ENCODE assay signal across 24 cellular contexts in genomic region chr16:1642148-1642547, GRCh38. TPM values are rescaled to one million over a fixed set of nuclear protein-coding genes. Genes with fewer than 3 reads are reported as not detected.
DNase-seq lines count a peak whose midpoint lies in the region; ATAC-seq, FAIRE-seq and TF ChIP-seq lines count a peak whose summit lies in the region.
"Had no signal": no experiment of that assay in that cellular context is flagged by ENCODE, and none has a peak within 500 bp of the region (broad histone marks: within the 10 kb centered on the region; RNA-seq: fewer than 3 reads in every experiment).

No MANE protein-coding gene starts in this region.

- TF ChIP-seq POLR2A in GM12891 (IDR thresholded peaks at IDR 0.05; ENCODE audit: low read depth, low read length), result no peak

- H3K4me1 Mint-ChIP-seq in activated naive CD4-positive, alpha-beta T cell treated with anti-CD3 and anti-CD28 coated beads, Interleukin-2, amount 10 ng/mL, durations not matched to agents 7 days and 5 days, result peaks cover 40% of the 10 kb centered on the region

- FAIRE-seq in frontal cortex (lab: Jason Lieb, UNC) (no peak), GM12891 (lab: Jason Lieb, UNC) (no peak)
- FAIRE-seq: D721Med, G401.6 had no signal

- H3K36me3 Mint-ChIP-seq in activated naive CD4-positive, alpha-beta T cell treated with anti-CD3 and anti-CD28 coated beads, Interleukin-2, amount 10 ng/mL, durations not matched to agents 7 days and 5 days, result peaks cover 57% of the 10 kb centered on the region
- peaks cover 0 to 15% of the 10 kb centered on the region in 2 donors for H3K36me3 Mint-ChIP-seq in activated naive CD4-positive, alpha-beta T cell treated with anti-CD3 and anti-CD28 coated beads, Interleukin-2, amount 50 U/mL, for 72 hours

- no peak overlapping the region for H3K4me3 Mint-ChIP-seq in activated naive CD4-positive, alpha-beta T cell treated with anti-CD3 and anti-CD28 coated beads, Interleukin-2, amount 10 ng/mL, durations not matched to agents 7 days and 5 days
- H3K4me3 Mint-ChIP-seq: IgD-negative memory B cell had no signal

- no peaks in the 10 kb centered on the region for H3K9me3 Mint-ChIP-seq in activated naive CD4-positive, alpha-beta T cell treated with anti-CD3 and anti-CD28 coated beads, Interleukin-2, amount 10 ng/mL, durations not matched to agents 7 days and 5 days
- no peaks in the 10 kb centered on the region for H3K9me3 Mint-ChIP-seq in activated naive CD4-positive, alpha-beta T cell treated with anti-CD3 and anti-CD28 coated beads, Interleukin-2, amount 50 U/mL, for 72 hours
- H3K9me3 Mint-ChIP-seq: IgD-negative memory B cell, naive B cell had no signal

- CTCF ChIA-PET in activated naive CD4-positive, alpha-beta T cell treated with anti-CD3 and anti-CD28 coated beads, Interleukin-2, amount 10 ng/mL, durations not matched to agents 7 days and 5 days (lab: Charles Lee), result no interaction called here

- H3K27me3 Mint-ChIP-seq in activated naive CD4-positive, alpha-beta T cell treated with anti-CD3 and anti-CD28 coated beads, Interleukin-2, amount 10 ng/mL, durations not matched to agents 7 days and 5 days, result no peaks in the 10 kb centered on the region
- H3K27me3 Mint-ChIP-seq: IgD-negative memory B cell, naive B cell had no signal

- DNase-seq in activated naive CD4-positive, alpha-beta T cell treated with anti-CD3 and anti-CD28 coated beads, Interleukin-2, amount 10 ng/mL, durations not matched to agents 7 days and 5 days, result no peak
- DNase-seq in activated naive CD4-positive, alpha-beta T cell treated with anti-CD3 and anti-CD28 coated beads, Interleukin-2, amount 50 U/mL, for 72 hours (ENCODE audit: low spot score in 2 of 2), result no peak
- DNase-seq in frontal cortex (ENCODE audit: low spot score in 2 of 2), result peak; percentile 65 to 73
- DNase-seq in myocyte (ENCODE audit: low read depth), result peak; percentile 94
- DNase-seq in superior temporal gyrus (ENCODE audit: extremely low spot score), result peak; percentile 80
- no peak for DNase-seq in GM12891 (ENCODE audit: insufficient read length, low spot score)
- DNase-seq in T-helper 1 cell, result no peak
- DNase-seq: 8988T; activated CD4-positive, alpha-beta T cell treated with anti-CD3 and anti-CD28 coated beads, Interleukin-2, amount 50 U/mL, for 4 hours; activated naive CD4-positive, alpha-beta T cell; BE2C; colonic mucosa; HCEC 1CT; naive B cell; NCI-H1694 treated with DMSO at 0.1 percent for 48 hours; NCI-H774; SHP77 treated with DMSO at 0.1 percent for 48 hours; stimulated activated CD4-positive, alpha-beta T cell treated with anti-CD3 and anti-CD28 coated beads, Interleukin-2, amount 100 ng/mL, for 48 hours; stomach; upper lobe of right lung had no signal

- no peak for ATAC-seq in activated naive CD4-positive, alpha-beta T cell treated with anti-CD3 and anti-CD28 coated beads, Interleukin-2, amount 50 U/mL, for 72 hours
- no peak for ATAC-seq in HG02884 (IDR thresholded peaks at IDR 0.05; ENCODE audit: unreplicated experiment)
- ATAC-seq: upper lobe of right lung had no signal

- H3K27ac Mint-ChIP-seq in activated naive CD4-positive, alpha-beta T cell treated with anti-CD3 and anti-CD28 coated beads, Interleukin-2, amount 10 ng/mL, durations not matched to agents 7 days and 5 days, result peak overlapping the region; percentile 19
- H3K27ac Mint-ChIP-seq in activated naive CD4-positive, alpha-beta T cell treated with anti-CD3 and anti-CD28 coated beads, Interleukin-2, amount 50 U/mL, for 72 hours, result peak overlapping the region in 1 of 2 donors; percentile 53
- H3K27ac Mint-ChIP-seq: IgD-negative memory B cell had no signal

TF ChIP-seq in GM12891, 5 proteins besides CTCF, POLR2A, EP300 and RAD21:
- TF ChIP-seq SPI1 (IDR thresholded peaks at IDR 0.05; ENCODE audit: low read depth, low read length), result no peak
- TF ChIP-seq PAX5 (IDR thresholded peaks at IDR 0.05; ENCODE audit: insufficient read depth, low read length, severe bottlenecking), result no peak
- TF ChIP-seq POU2F2 (IDR thresholded peaks at IDR 0.05; ENCODE audit: low read depth, low read length), result no peak
- no peak for TF ChIP-seq POLR2AphosphoS5 (IDR thresholded peaks at IDR 0.05; ENCODE audit: low read depth, low read length)
- TF ChIP-seq TAF1 (IDR thresholded peaks at IDR 0.05; ENCODE audit: low read depth, low read length), result no peak
TF ChIP-seq in GM12891: peak in this region for 0.

RNA-seq across cellular contexts. Expression of gene CRAMP1, which starts 30.0 kb away (rescaled TPM):
- 10 to 100 TPM; 16.5 to 19.5 TPM for total RNA-seq in activated naive CD4-positive, alpha-beta T cell treated with anti-CD3 and anti-CD28 coated beads, Interleukin-2, amount 50 U/mL, for 72 hours
- total RNA-seq in frontal cortex (8.2 TPM), myocyte (7.8 and 8.4 TPM in 2 replicates)
- 8.2 TPM for polyA plus RNA-seq in myocyte (2012)
- 3.7 TPM for polyA plus RNA-seq in GM12891 (2012; ENCODE audit: low read depth, missing spikeins)

RNA-seq across cellular contexts. Expression of gene IFT140, which starts 30.3 kb away (rescaled TPM):
- total RNA-seq in activated naive CD4-positive, alpha-beta T cell treated with anti-CD3 and anti-CD28 coated beads, Interleukin-2, amount 50 U/mL, for 72 hours, result 10 to 100 TPM; 16.0 to 17.1 TPM
- total RNA-seq in frontal cortex, result 41.2 TPM
- 12.8 and 16.7 TPM in 2 replicates for total RNA-seq in myocyte
- polyA plus RNA-seq in myocyte (2012), result 18.6 TPM
- 3.2 TPM for polyA plus RNA-seq in GM12891 (2012; ENCODE audit: low read depth, missing spikeins)

RNA-seq across cellular contexts. Expression of gene JPT2, which starts 35.9 kb away (rescaled TPM):
- total RNA-seq in activated naive CD4-positive, alpha-beta T cell treated with anti-CD3 and anti-CD28 coated beads, Interleukin-2, amount 50 U/mL, for 72 hours, result 10 to 100 TPM; 66.5 to 74.8 TPM
- total RNA-seq in frontal cortex (28.5 TPM), myocyte (20.1 and 24.7 TPM in 2 replicates)
- 26.3 TPM for polyA plus RNA-seq in myocyte (2012)
- polyA plus RNA-seq in GM12891 (2012; ENCODE audit: low read depth, missing spikeins), result 43.7 TPM

Comparison
In these comparisons a context has a peak if more than half of its experiments do, and no peak if none do; other contexts are left out.
1. DNase-seq: peak in frontal cortex (2 of 2), myocyte (single experiment) and superior temporal gyrus (single experiment); none in activated naive CD4-positive, alpha-beta T cell treated with anti-CD3 and anti-CD28 coated beads, Interleukin-2, amount 10 ng/mL, durations not matched to agents 7 days and 5 days (single experiment), activated naive CD4-positive, alpha-beta T cell treated with anti-CD3 and anti-CD28 coated beads, Interleukin-2, amount 50 U/mL, for 72 hours (0 of 2), GM12891 (single experiment) and T-helper 1 cell (0 of 5).